6 cellular contexts compared by ENCODE assay signal in genomic region chr19:46616631-46617322, GRCh38. TPM values are rescaled to one million over a fixed set of nuclear protein-coding genes. Genes with fewer than 3 reads are reported as not detected.
DNase-seq lines count a peak whose midpoint lies in the region; ATAC-seq and TF ChIP-seq lines count a peak whose summit lies in the region.

No MANE protein-coding gene starts in this region.

- peaks cover 81% of the 10 kb centered on the region for H3K4me1 Mint-ChIP-seq in activated CD4-positive, alpha-beta T cell treated with anti-CD3 and anti-CD28 coated beads for 36 hours

- TF ChIP-seq CTCF in epithelial cell of esophagus (IDR thresholded peaks at IDR 0.05; ENCODE audit: insufficient read depth, low read depth, low read length, missing control alignments): peak; percentile 72

- no peaks in the 10 kb centered on the region for H3K9me3 Mint-ChIP-seq in activated CD4-positive, alpha-beta T cell treated with anti-CD3 and anti-CD28 coated beads for 36 hours (ENCODE audit: low read depth)

- H3K4me3 ChIP-seq in epithelial cell of esophagus (ENCODE audit: low read length): no peak overlapping the region

- H3K27me3 Mint-ChIP-seq in activated CD4-positive, alpha-beta T cell treated with anti-CD3 and anti-CD28 coated beads for 36 hours: no peaks in the 10 kb centered on the region

- ATAC-seq in activated CD4-positive, alpha-beta T cell treated with anti-CD3 and anti-CD28 coated beads for 36 hours: peak; percentile 31
- ATAC-seq in GM18909 (IDR thresholded peaks at IDR 0.05; ENCODE audit: poor library complexity, unreplicated experiment): no peak

- POLR2A ChIA-PET in activated CD4-positive, alpha-beta T cell treated with anti-CD3 and anti-CD28 coated beads for 36 hours (lab: Charles Lee): interaction anchor here (0.6 to 2.7 kb wide), 6 partner anchors 9 to 44 kb away, joined by 3 to 19 read pairs (median 4); partner anchors contain the start of genes CALM3 and DACT3

- peak overlapping the region; percentile 99 for H3K27ac Mint-ChIP-seq in activated CD4-positive, alpha-beta T cell treated with anti-CD3 and anti-CD28 coated beads for 36 hours

- peak; percentile 87 for DNase-seq in activated CD4-positive, alpha-beta T cell treated with anti-CD3 and anti-CD28 coated beads for 36 hours
- no peak for DNase-seq in activated CD4-positive, alpha-beta T cell treated with anti-CD3 and anti-CD28 coated beads for 1 hour
- DNase-seq in RKO (ENCODE audit: low spot score) (peak; percentile 35), epithelial cell of esophagus (ENCODE audit: low read depth) (peak; percentile 68)
- DNase-seq in stimulated activated CD4-positive, alpha-beta T cell treated with anti-CD3 and anti-CD28 coated beads, Interleukin-4, amount 100 ng/mL, for 24 hours: peak; percentile 66

- intact Hi-C loops in activated CD4-positive, alpha-beta T cell treated with anti-CD3 and anti-CD28 coated beads for 36 hours (cut with DNase I, micrococcal nuclease): loop anchor here in 1 of 2 experiments (2.0 kb wide), 1 partner anchor 14 kb away; no protein-coding TSS in a partner anchor

- peaks cover 20% of the 10 kb centered on the region for H3K36me3 Mint-ChIP-seq in activated CD4-positive, alpha-beta T cell treated with anti-CD3 and anti-CD28 coated beads for 36 hours (ENCODE audit: low read depth)

- peak overlapping the region; percentile 68 for H3K4me3 Mint-ChIP-seq in activated CD4-positive, alpha-beta T cell treated with anti-CD3 and anti-CD28 coated beads for 36 hours

- CTCF ChIA-PET in activated CD4-positive, alpha-beta T cell treated with anti-CD3 and anti-CD28 coated beads for 36 hours (lab: Charles Lee): interaction anchor here (1.1 to 14.4 kb wide), 8 partner anchors 9 to 45 kb away, joined by 3 to 206 read pairs (median 6); partner anchors contain the start of genes CALM3, DACT3 and GNG8

RNA-seq across cellular contexts. Expression of gene PTGIR, which starts 8.1 kb away (rescaled TPM):
- 10 to 100 TPM; 40.1 to 41.0 TPM for total RNA-seq in activated CD4-positive, alpha-beta T cell treated with anti-CD3 and anti-CD28 coated beads for 36 hours

RNA-seq across cellular contexts. Expression of gene CALM3, which starts 15.6 kb away (rescaled TPM):
- total RNA-seq in activated CD4-positive, alpha-beta T cell treated with anti-CD3 and anti-CD28 coated beads for 36 hours: 100 to 1,000 TPM; 493 to 631 TPM

RNA-seq across cellular contexts. Expression of gene GNG8, which starts 19.2 kb away (rescaled TPM):
- total RNA-seq in activated CD4-positive, alpha-beta T cell treated with anti-CD3 and anti-CD28 coated beads for 36 hours: 10 to 100 TPM; 13.8 to 17.4 TPM

RNA-seq across cellular contexts. Expression of gene DACT3, which starts 44.2 kb away (rescaled TPM):
- 1 to 10 TPM; 2.9 to 3.1 TPM for total RNA-seq in activated CD4-positive, alpha-beta T cell treated with anti-CD3 and anti-CD28 coated beads for 36 hours
